Comparison of ENCODE assay signal across 21 cellular contexts in the genomic region with DNA sequence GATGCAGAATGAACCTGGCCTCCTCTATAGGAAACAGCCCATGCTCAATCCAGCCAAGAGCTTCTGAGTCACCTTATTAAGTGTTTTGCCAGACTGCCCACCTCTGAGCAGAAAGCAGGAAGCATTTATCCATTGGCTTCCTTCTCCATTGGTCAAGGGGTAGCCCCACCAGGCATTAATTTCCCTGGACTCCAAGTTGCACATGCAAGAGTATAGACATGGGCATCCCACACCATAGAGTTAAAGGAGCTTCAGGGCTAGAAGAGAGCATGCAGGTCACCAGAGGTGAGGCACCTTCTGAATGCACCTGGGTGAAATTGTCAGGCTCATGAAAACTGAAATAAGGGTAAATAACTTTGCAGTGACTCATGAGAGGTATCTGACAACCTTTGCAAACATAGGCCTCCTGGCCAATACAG.
"Had no signal": no experiment of that assay in that cellular context is flagged by ENCODE, and none has a peak within 500 bp of the region (broad histone marks: within the 10 kb centered on the region; RNA-seq: fewer than 3 reads in every experiment).

No MANE protein-coding gene starts in this region.

- H3K4me3 ChIP-seq: body of pancreas, lung, neural progenitor cell, testis, upper lobe of left lung had no signal

- H3K4me2 ChIP-seq: neural progenitor cell had no signal

- H3K9me3 ChIP-seq: body of pancreas, testis, upper lobe of left lung had no signal

- H3K4me1 ChIP-seq: body of pancreas, neural progenitor cell, testis, upper lobe of left lung had no signal

- ATAC-seq: activated naive CD8-positive, alpha-beta T cell treated with anti-CD3 and anti-CD28 coated beads, Interleukin-2, amount 50 U/mL, for 24 hours; body of pancreas; esophagus mucosa; left lobe of liver; naive thymus-derived CD4-positive, alpha-beta T cell; sciatic nerve had no signal

- H3K27ac Mint-ChIP-seq: activated CD4-positive, alpha-beta memory T cell treated with anti-CD3 and anti-CD28 coated beads, Interleukin-2, amount 10 ng/mL, durations not matched to agents 7 days and 5 days; activated naive CD4-positive, alpha-beta T cell treated with anti-CD3 and anti-CD28 coated beads, Interleukin-2, amount 10 ng/mL, durations not matched to agents 7 days and 5 days; activated naive CD8-positive, alpha-beta T cell treated with anti-CD3 and anti-CD28 coated beads, Interleukin-2, amount 50 U/mL, for 24 hours; naive thymus-derived CD4-positive, alpha-beta T cell; neural progenitor cell had no signal

- H3K4me3 Mint-ChIP-seq: activated CD4-positive, alpha-beta memory T cell treated with anti-CD3 and anti-CD28 coated beads, Interleukin-2, amount 10 ng/mL, durations not matched to agents 7 days and 5 days; activated naive CD4-positive, alpha-beta T cell treated with anti-CD3 and anti-CD28 coated beads, Interleukin-2, amount 10 ng/mL, durations not matched to agents 7 days and 5 days; activated naive CD8-positive, alpha-beta T cell treated with anti-CD3 and anti-CD28 coated beads, Interleukin-2, amount 50 U/mL, for 24 hours; naive thymus-derived CD4-positive, alpha-beta T cell; neural progenitor cell had no signal

- H3K36me3 Mint-ChIP-seq: activated naive CD4-positive, alpha-beta T cell treated with anti-CD3 and anti-CD28 coated beads, Interleukin-2, amount 10 ng/mL, durations not matched to agents 7 days and 5 days; naive thymus-derived CD4-positive, alpha-beta T cell; neural progenitor cell had no signal

- DNase-seq: activated CD4-positive, alpha-beta memory T cell treated with anti-CD3 and anti-CD28 coated beads, Interleukin-2, amount 10 ng/mL, durations not matched to agents 7 days and 5 days; activated CD4-positive, alpha-beta T cell treated with anti-CD3 and anti-CD28 coated beads for 48 hours; activated effector memory CD4-positive, alpha-beta T cell treated with anti-CD3 and anti-CD28 coated beads, Interleukin-2, amount 50 U/mL, for 16 hours; activated naive CD4-positive, alpha-beta T cell treated with anti-CD3 and anti-CD28 coated beads, Interleukin-2, amount 10 ng/mL, durations not matched to agents 7 days and 5 days; activated naive CD8-positive, alpha-beta T cell treated with anti-CD3 and anti-CD28 coated beads, Interleukin-2, amount 50 U/mL, for 24 hours; body of pancreas; caudate nucleus; effector memory CD4-positive, alpha-beta T cell; hypothalamus; naive thymus-derived CD4-positive, alpha-beta T cell; posterior cingulate gyrus; small intestine; stimulated activated CD4-positive, alpha-beta T cell treated with anti-CD3 and anti-CD28 coated beads, Interleukin-2, amount 100 ng/mL, for 48 hours; stimulated activated naive CD4-positive, alpha-beta T cell; testis; upper lobe of left lung had no signal

- H3K27ac ChIP-seq: body of pancreas, neural progenitor cell, testis, upper lobe of left lung had no signal

- H2AFZ ChIP-seq: neural progenitor cell had no signal

- H3K27me3 ChIP-seq: body of pancreas, neural progenitor cell, testis, upper lobe of left lung had no signal

- H3K36me3 ChIP-seq: neural progenitor cell, upper lobe of left lung had no signal

- H3K9me3 Mint-ChIP-seq: activated CD4-positive, alpha-beta memory T cell treated with anti-CD3 and anti-CD28 coated beads, Interleukin-2, amount 10 ng/mL, durations not matched to agents 7 days and 5 days; activated naive CD4-positive, alpha-beta T cell treated with anti-CD3 and anti-CD28 coated beads, Interleukin-2, amount 10 ng/mL, durations not matched to agents 7 days and 5 days; activated naive CD8-positive, alpha-beta T cell treated with anti-CD3 and anti-CD28 coated beads, Interleukin-2, amount 50 U/mL, for 24 hours; neural progenitor cell had no signal

- H3K4me1 Mint-ChIP-seq: activated CD4-positive, alpha-beta memory T cell treated with anti-CD3 and anti-CD28 coated beads, Interleukin-2, amount 10 ng/mL, durations not matched to agents 7 days and 5 days; activated naive CD4-positive, alpha-beta T cell treated with anti-CD3 and anti-CD28 coated beads, Interleukin-2, amount 10 ng/mL, durations not matched to agents 7 days and 5 days; activated naive CD8-positive, alpha-beta T cell treated with anti-CD3 and anti-CD28 coated beads, Interleukin-2, amount 50 U/mL, for 24 hours; neural progenitor cell had no signal

- H3K27me3 Mint-ChIP-seq: activated CD4-positive, alpha-beta memory T cell treated with anti-CD3 and anti-CD28 coated beads, Interleukin-2, amount 10 ng/mL, durations not matched to agents 7 days and 5 days; activated naive CD4-positive, alpha-beta T cell treated with anti-CD3 and anti-CD28 coated beads, Interleukin-2, amount 10 ng/mL, durations not matched to agents 7 days and 5 days had no signal
